In the genomic region with DNA sequence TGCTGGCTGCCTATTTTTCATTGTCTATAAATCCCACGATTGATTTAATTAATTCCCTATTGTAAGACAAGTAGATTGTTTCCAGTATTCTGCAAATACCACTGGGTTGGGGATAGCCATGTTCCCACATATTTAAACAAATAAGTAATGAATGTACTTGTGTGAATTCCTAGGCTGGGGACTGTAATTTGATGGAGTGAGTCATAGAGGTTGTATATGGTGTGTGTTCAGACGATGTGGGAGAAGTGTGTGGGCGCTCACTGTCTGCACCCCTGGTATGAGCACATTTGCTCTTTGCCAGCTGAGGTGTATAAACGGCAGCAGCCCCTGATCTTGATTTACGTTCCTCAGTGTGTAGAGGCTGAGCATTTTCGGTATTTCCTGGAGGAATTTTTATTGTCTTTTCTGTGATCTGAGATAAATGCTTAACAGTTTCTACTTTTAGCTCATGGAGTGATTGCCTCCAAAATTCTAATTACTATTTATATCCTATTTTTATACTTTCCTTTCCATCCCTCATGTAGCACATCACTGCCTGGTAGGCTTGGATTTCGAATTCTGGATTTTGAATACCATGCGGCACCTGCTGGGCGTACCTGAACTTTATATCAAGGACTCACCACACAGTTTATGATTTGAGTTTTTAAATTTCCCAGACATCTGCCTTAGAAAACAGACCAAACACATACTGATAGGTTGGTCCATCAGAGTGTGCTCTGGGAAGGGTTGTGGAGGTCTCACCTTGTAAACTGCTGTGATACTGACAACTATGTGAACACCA, we compare ENCODE assay signal across 9 cellular contexts. TPM values are rescaled to one million over a fixed set of nuclear protein-coding genes. Genes with fewer than 3 reads are reported as not detected.
DNase-seq lines count a peak whose midpoint lies in the region; ATAC-seq lines count a peak whose summit lies in the region.
"Had no signal": no experiment of that assay in that cellular context is flagged by ENCODE, and none has a peak within 500 bp of the region (broad histone marks: within the 10 kb centered on the region; RNA-seq: fewer than 3 reads in every experiment).

No MANE protein-coding gene starts in this region.

- peaks cover 0 to under 1% of the 10 kb centered on the region in 2 donors for H3K36me3 Mint-ChIP-seq in activated T-cell treated with anti-CD3 and anti-CD28 coated beads, Interleukin-2, amount 50 U/mL, for 72 hours (ENCODE audit: insufficient read depth in 2 of 2)
- peaks cover 18% of the 10 kb centered on the region for H3K36me3 Mint-ChIP-seq in stimulated activated effector memory CD8-positive, alpha-beta T cell treated with anti-CD3 and anti-CD28 coated beads, Interleukin-12 subunit alpha, Interleukin-12 subunit beta, amount 100 ng/mL, for 72 hours

- peaks cover 53% of the 10 kb centered on the region for H3K4me1 Mint-ChIP-seq in activated T-cell treated with anti-CD3 and anti-CD28 coated beads, Interleukin-2, amount 50 U/mL, for 72 hours (ENCODE audit: low read depth)
- peaks cover 22% of the 10 kb centered on the region for H3K4me1 Mint-ChIP-seq in stimulated activated effector memory CD8-positive, alpha-beta T cell treated with anti-CD3 and anti-CD28 coated beads, Interleukin-12 subunit alpha, Interleukin-12 subunit beta, amount 100 ng/mL, for 72 hours

- no peak overlapping the region for H3K4me3 Mint-ChIP-seq in activated T-cell treated with anti-CD3 and anti-CD28 coated beads, Interleukin-2, amount 50 U/mL, for 72 hours
- H3K4me3 Mint-ChIP-seq in stimulated activated effector memory CD8-positive, alpha-beta T cell treated with anti-CD3 and anti-CD28 coated beads, Interleukin-12 subunit alpha, Interleukin-12 subunit beta, amount 100 ng/mL, for 72 hours: no peak overlapping the region

- no peak overlapping the region for H3K27ac Mint-ChIP-seq in activated T-cell treated with anti-CD3 and anti-CD28 coated beads, Interleukin-2, amount 50 U/mL, for 72 hours
- peak overlapping the region; percentile 64 for H3K27ac Mint-ChIP-seq in stimulated activated effector memory CD8-positive, alpha-beta T cell treated with anti-CD3 and anti-CD28 coated beads, Interleukin-12 subunit alpha, Interleukin-12 subunit beta, amount 100 ng/mL, for 72 hours

- H3K9me3 Mint-ChIP-seq in activated T-cell treated with anti-CD3 and anti-CD28 coated beads, Interleukin-2, amount 50 U/mL, for 72 hours: no peaks in the 10 kb centered on the region
- H3K9me3 Mint-ChIP-seq in stimulated activated effector memory CD8-positive, alpha-beta T cell treated with anti-CD3 and anti-CD28 coated beads, Interleukin-12 subunit alpha, Interleukin-12 subunit beta, amount 100 ng/mL, for 72 hours: no peaks in the 10 kb centered on the region

- peak; percentile 70 for DNase-seq in activated effector memory CD4-positive, alpha-beta T cell treated with anti-CD3 and anti-CD28 coated beads, Interleukin-2, amount 50 U/mL, for 16 hours
- DNase-seq in activated effector memory CD4-positive, alpha-beta T cell treated with Interleukin-2 at 50 U/mL for 16 hours: no peak
- peak in 1 of 2 donors; percentile 30 for DNase-seq in activated T-cell treated with anti-CD3 and anti-CD28 coated beads, Interleukin-2, amount 50 U/mL, for 72 hours
- DNase-seq in glomerular visceral epithelial cell (ENCODE audit: extremely low spot score) (peak; percentile 44), islet precursor cell (no peak), NCI-H187 treated with DMSO at 0.1 percent for 48 hours (lab: John Stamatoyannopoulos, UW) (no peak), anterior cingulate cortex (lab: John Stamatoyannopoulos, UW) (no peak)
- DNase-seq in stimulated activated effector memory CD8-positive, alpha-beta T cell treated with anti-CD3 and anti-CD28 coated beads, Interleukin-12 subunit alpha, Interleukin-12 subunit beta, amount 100 ng/mL, for 72 hours (ENCODE audit: low spot score in 2 of 2): no peak
- DNase-seq: NCI-H2171 treated with DMSO at 0.1 percent for 48 hours had no signal

- ATAC-seq in activated T-cell treated with anti-CD3 and anti-CD28 coated beads, Interleukin-2, amount 50 U/mL, for 72 hours (replicated peaks in 1 of 2): peak; percentile 71 to 76
- ATAC-seq in stimulated activated effector memory CD8-positive, alpha-beta T cell treated with anti-CD3 and anti-CD28 coated beads, Interleukin-12 subunit alpha, Interleukin-12 subunit beta, amount 100 ng/mL, for 72 hours: peak; percentile 77

- no peaks in the 10 kb centered on the region for H3K27me3 Mint-ChIP-seq in activated T-cell treated with anti-CD3 and anti-CD28 coated beads, Interleukin-2, amount 50 U/mL, for 72 hours (ENCODE audit: low read depth)

RNA-seq across cellular contexts. Expression of gene TRAK1, which starts 6.2 kb away (rescaled TPM):
- total RNA-seq in activated T-cell treated with anti-CD3 and anti-CD28 coated beads, Interleukin-2, amount 50 U/mL, for 72 hours: 10 to 100 TPM; 17.8 to 19.6 TPM

Comparison
In these comparisons a context has a peak if more than half of its experiments do, and no peak if none do; other contexts are left out.
1. DNase-seq: peak in activated effector memory CD4-positive, alpha-beta T cell treated with anti-CD3 and anti-CD28 coated beads, Interleukin-2, amount 50 U/mL, for 16 hours (single experiment) and glomerular visceral epithelial cell (single experiment); none in activated effector memory CD4-positive, alpha-beta T cell treated with Interleukin-2 at 50 U/mL for 16 hours (single experiment), stimulated activated effector memory CD8-positive, alpha-beta T cell treated with anti-CD3 and anti-CD28 coated beads, Interleukin-12 subunit alpha, Interleukin-12 subunit beta, amount 100 ng/mL, for 72 hours (0 of 2), islet precursor cell (single experiment), NCI-H187 treated with DMSO at 0.1 percent for 48 hours (single experiment) and anterior cingulate cortex (0 of 58).